ENCODE assay signal across 27 cellular contexts in genomic region chr6:122286512-122286911, GRCh38.
DNase-seq lines count a peak whose midpoint lies in the region; ATAC-seq and TF ChIP-seq lines count a peak whose summit lies in the region.
"Had no signal": no experiment of that assay in that cellular context is flagged by ENCODE, and none has a peak within 500 bp of the region (broad histone marks: within the 10 kb centered on the region; RNA-seq: fewer than 3 reads in every experiment).

No MANE protein-coding gene starts in this region.

- no peaks in the 10 kb centered on the region for H3K27me3 ChIP-seq in gastroesophageal sphincter
- H3K27me3 ChIP-seq: pancreas, suprapubic skin, upper lobe of right lung had no signal

- H3K9me3 ChIP-seq in gastroesophageal sphincter, result no peaks in the 10 kb centered on the region
- H3K9me3 ChIP-seq: pancreas, suprapubic skin, upper lobe of right lung had no signal

- no peak for TF ChIP-seq POLR2A in gastroesophageal sphincter (IDR thresholded peaks at IDR 0.05)

- POLR2A ChIA-PET in activated CD4-positive, alpha-beta memory T cell treated with anti-CD3 and anti-CD28 coated beads, Interleukin-2, amount 10 ng/mL, durations not matched to agents 7 days and 5 days (lab: Charles Lee), result no interaction called here

- peak overlapping the region in 1 of 4 donors; percentile 44 for H3K27ac ChIP-seq in gastroesophageal sphincter
- H3K27ac ChIP-seq: coronary artery, pancreas, RWPE1, upper lobe of right lung had no signal

- CTCF ChIA-PET in activated CD4-positive, alpha-beta memory T cell treated with anti-CD3 and anti-CD28 coated beads, Interleukin-2, amount 10 ng/mL, durations not matched to agents 7 days and 5 days (lab: Charles Lee), result no interaction called here

- TF ChIP-seq EP300 in gastroesophageal sphincter (IDR thresholded peaks at IDR 0.05), result no peak

- no peaks in the 10 kb centered on the region for H3K36me3 ChIP-seq in gastroesophageal sphincter
- H3K36me3 ChIP-seq: pancreas, suprapubic skin, upper lobe of right lung had no signal

- H3K4me3 Mint-ChIP-seq in activated CD4-positive, alpha-beta memory T cell treated with anti-CD3 and anti-CD28 coated beads, Interleukin-2, amount 10 ng/mL, durations not matched to agents 7 days and 5 days, result no peak overlapping the region
- H3K4me3 Mint-ChIP-seq in stimulated activated memory B cell treated with anti-CD40 and anti-IgM and Interleukin-4, amounts not matched to agents 10 μg/mL and 1 μg/mL and 100 μg/mL, for 72 hours, result no peak overlapping the region
- H3K4me3 Mint-ChIP-seq: activated CD8-positive, alpha-beta T cell treated with anti-CD3 and anti-CD28 coated beads, Interleukin-2, amount 10 ng/mL, durations not matched to agents 7 days and 5 days; activated naive CD4-positive, alpha-beta T cell treated with anti-CD3 and anti-CD28 coated beads for 36 hours; T-helper 2 cell treated with Interferon-gamma antibody and Interleukin-4, amounts not matched to agents 5 μg/mL and 100 μg/mL, for 36 hours had no signal

- DNase-seq in AG20443 (ENCODE audit: low spot score) (peak; percentile 8), GF-D8 (lab: John Stamatoyannopoulos, UW) (peak; percentile 18), choroid plexus epithelial cell (ENCODE audit: low read depth) (peak; percentile 25)
- no peak for DNase-seq in activated CD4-positive, alpha-beta memory T cell treated with anti-CD3 and anti-CD28 coated beads, Interleukin-2, amount 10 ng/mL, durations not matched to agents 7 days and 5 days
- no peak for DNase-seq in activated naive CD4-positive, alpha-beta T cell treated with anti-CD3 and anti-CD28 coated beads, Interleukin-2, amount 50 U/mL, for 16 hours
- DNase-seq: activated CD4-positive, alpha-beta T cell treated with anti-CD3 and anti-CD28 coated beads for 1 hour; activated CD8-positive, alpha-beta T cell treated with anti-CD3 and anti-CD28 coated beads, Interleukin-2, amount 10 ng/mL, durations not matched to agents 7 days and 5 days; activated naive CD4-positive, alpha-beta T cell treated with anti-CD3 and anti-CD28 coated beads for 36 hours; anterior cingulate cortex; DMS79; effector memory CD4-positive, alpha-beta T cell; GDM1; mesenchymal stem cell; NCI-H1092; NCI-H1694; pancreas; retina; small intestine; stimulated activated naive CD4-positive, alpha-beta T cell; upper lobe of right lung had no signal

- no peaks in the 10 kb centered on the region for H3K4me1 Mint-ChIP-seq in activated CD4-positive, alpha-beta memory T cell treated with anti-CD3 and anti-CD28 coated beads, Interleukin-2, amount 10 ng/mL, durations not matched to agents 7 days and 5 days
- H3K4me1 Mint-ChIP-seq in stimulated activated memory B cell treated with anti-CD40 and anti-IgM and Interleukin-4, amounts not matched to agents 10 μg/mL and 1 μg/mL and 100 μg/mL, for 72 hours, result no peaks in the 10 kb centered on the region

- H3K9me3 Mint-ChIP-seq in activated CD4-positive, alpha-beta memory T cell treated with anti-CD3 and anti-CD28 coated beads, Interleukin-2, amount 10 ng/mL, durations not matched to agents 7 days and 5 days, result no peaks in the 10 kb centered on the region
- H3K9me3 Mint-ChIP-seq in stimulated activated memory B cell treated with anti-CD40 and anti-IgM and Interleukin-4, amounts not matched to agents 10 μg/mL and 1 μg/mL and 100 μg/mL, for 72 hours, result no peaks in the 10 kb centered on the region
- H3K9me3 Mint-ChIP-seq: activated naive CD4-positive, alpha-beta T cell treated with anti-CD3 and anti-CD28 coated beads for 36 hours; T-helper 2 cell treated with Interferon-gamma antibody and Interleukin-4, amounts not matched to agents 5 μg/mL and 100 μg/mL, for 36 hours had no signal

- ATAC-seq in gastroesophageal sphincter, result peak; percentile 61
- ATAC-seq in stimulated activated memory B cell treated with anti-CD40 and anti-IgM and Interleukin-4, amounts not matched to agents 10 μg/mL and 1 μg/mL and 100 μg/mL, for 72 hours, result no peak
- ATAC-seq: activated CD8-positive, alpha-beta T cell treated with anti-CD3 and anti-CD28 coated beads, Interleukin-2, amount 10 ng/mL, durations not matched to agents 7 days and 5 days; left lobe of liver; upper lobe of right lung had no signal

- no peak overlapping the region for H3K27ac Mint-ChIP-seq in activated CD4-positive, alpha-beta memory T cell treated with anti-CD3 and anti-CD28 coated beads, Interleukin-2, amount 10 ng/mL, durations not matched to agents 7 days and 5 days
- no peak overlapping the region for H3K27ac Mint-ChIP-seq in stimulated activated memory B cell treated with anti-CD40 and anti-IgM and Interleukin-4, amounts not matched to agents 10 μg/mL and 1 μg/mL and 100 μg/mL, for 72 hours
- H3K27ac Mint-ChIP-seq: activated CD8-positive, alpha-beta T cell treated with anti-CD3 and anti-CD28 coated beads, Interleukin-2, amount 10 ng/mL, durations not matched to agents 7 days and 5 days; activated naive CD4-positive, alpha-beta T cell treated with anti-CD3 and anti-CD28 coated beads for 36 hours; T-helper 2 cell treated with Interferon-gamma antibody and Interleukin-4, amounts not matched to agents 5 μg/mL and 100 μg/mL, for 36 hours had no signal

- H3K4me3 ChIP-seq in choroid plexus epithelial cell (ENCODE audit: low read depth, low read length) (no peak overlapping the region), gastroesophageal sphincter (no peak overlapping the region)
- H3K4me3 ChIP-seq: coronary artery, pancreas, suprapubic skin, upper lobe of right lung had no signal

- H3K36me3 Mint-ChIP-seq in activated CD4-positive, alpha-beta memory T cell treated with anti-CD3 and anti-CD28 coated beads, Interleukin-2, amount 10 ng/mL, durations not matched to agents 7 days and 5 days (ENCODE audit: low read depth), result no peaks in the 10 kb centered on the region
- no peaks in the 10 kb centered on the region for H3K36me3 Mint-ChIP-seq in stimulated activated memory B cell treated with anti-CD40 and anti-IgM and Interleukin-4, amounts not matched to agents 10 μg/mL and 1 μg/mL and 100 μg/mL, for 72 hours

- H3K4me1 ChIP-seq in gastroesophageal sphincter, result peaks cover 0 to 11% (median 0%) of the 10 kb centered on the region in 3 donors
- H3K4me1 ChIP-seq: pancreas, suprapubic skin, upper lobe of right lung had no signal

- no peaks in the 10 kb centered on the region for H3K27me3 Mint-ChIP-seq in activated CD4-positive, alpha-beta memory T cell treated with anti-CD3 and anti-CD28 coated beads, Interleukin-2, amount 10 ng/mL, durations not matched to agents 7 days and 5 days
- H3K27me3 Mint-ChIP-seq in stimulated activated memory B cell treated with anti-CD40 and anti-IgM and Interleukin-4, amounts not matched to agents 10 μg/mL and 1 μg/mL and 100 μg/mL, for 72 hours, result no peaks in the 10 kb centered on the region

- TF ChIP-seq CTCF in choroid plexus epithelial cell (conservative IDR thresholded peaks at IDR 0.05; ENCODE audit: low read depth, low read length), result no peak
- TF ChIP-seq CTCF in gastroesophageal sphincter (IDR thresholded peaks at IDR 0.05), result no peak

Comparison
In these comparisons a context has a peak if more than half of its experiments do, and no peak if none do; other contexts are left out.
1. DNase-seq: peak in AG20443 (single experiment), GF-D8 (single experiment) and choroid plexus epithelial cell (single experiment); none in activated CD4-positive, alpha-beta memory T cell treated with anti-CD3 and anti-CD28 coated beads, Interleukin-2, amount 10 ng/mL, durations not matched to agents 7 days and 5 days (single experiment) and activated naive CD4-positive, alpha-beta T cell treated with anti-CD3 and anti-CD28 coated beads, Interleukin-2, amount 50 U/mL, for 16 hours (single experiment).